7 cellular contexts compared by ENCODE assay signal in genomic region chr3:6362406-6362805, GRCh38.
"Had no signal": no experiment of that assay in that cellular context is flagged by ENCODE, and none has a peak within 500 bp of the region (broad histone marks: within the 10 kb centered on the region; RNA-seq: fewer than 3 reads in every experiment).

No MANE protein-coding gene starts in this region.

- H3K4me2 ChIP-seq: KMS-11 had no signal

- H3K9ac ChIP-seq: KMS-11 had no signal

- ATAC-seq: HepG2 had no signal

- DNase-seq: IMR-90, KBM-7, KG1 had no signal

- H3K27ac ChIP-seq: HL-60, KMS-11 had no signal

- FAIRE-seq: HepG2, HTR-8/SVneo had no signal
